13 cellular contexts compared by ENCODE assay signal in genomic region chr1:241408170-241408569, GRCh38. TPM values are rescaled to one million over a fixed set of nuclear protein-coding genes. Genes with fewer than 3 reads are reported as not detected.
A peak's percentile ranks its signal among the peaks of the same experiment; 100 is the strongest.
DNase-seq lines count a peak whose midpoint lies in the region; ATAC-seq and TF ChIP-seq lines count a peak whose summit lies in the region.
"Had no signal": no experiment of that assay in that cellular context is flagged by ENCODE, and none has a peak within 500 bp of the region (broad histone marks: within the 10 kb centered on the region; RNA-seq: fewer than 3 reads in every experiment).

No MANE protein-coding gene starts in this region.

- H3K27ac ChIP-seq in A673 (ENCODE audit: low read depth, low read length, poor library complexity, severe bottlenecking) (no peak overlapping the region), RWPE2 (ENCODE audit: poor library complexity, severe bottlenecking) (no peak overlapping the region)
- H3K27ac ChIP-seq: SJSA1 had no signal

- no TSS peak for BruUV-seq in A673 (replicated peaks; lab: Mats Ljungman, UMichigan)

- H3K4me3 ChIP-seq in A673 (ENCODE audit: low read depth, low read length, poor library complexity, severe bottlenecking): no peak overlapping the region
- no peak overlapping the region for H3K4me3 ChIP-seq in RWPE2 (ENCODE audit: severe bottlenecking)
- no peak overlapping the region for H3K4me3 ChIP-seq in fibroblast of the aortic adventitia (ENCODE audit: low read depth, low read length)
- H3K4me3 ChIP-seq: SJSA1 had no signal

- H3K9me3 ChIP-seq in A673 (ENCODE audit: low read depth, low read length, poor library complexity, severe bottlenecking) (no peaks in the 10 kb centered on the region), RWPE2 (ENCODE audit: severe bottlenecking) (no peaks in the 10 kb centered on the region)
- H3K9me3 ChIP-seq: SJSA1 had no signal

- POLR2A ChIA-PET in A673 (lab: Charles Lee; ENCODE audit: low non-redundant PET): no interaction called here
- POLR2A ChIA-PET in GM10248 (lab: Yijun Ruan, JAX): no interaction called here

- peaks cover 6% of the 10 kb centered on the region for H3K27me3 Mint-ChIP-seq in activated naive CD4-positive, alpha-beta T cell treated with anti-CD3 and anti-CD28 coated beads for 36 hours (ENCODE audit: low read depth)
- H3K27me3 Mint-ChIP-seq: activated naive CD8-positive, alpha-beta T cell treated with anti-CD3 and anti-CD28 coated beads, Interleukin-2, amount 50 U/mL, for 24 hours had no signal

- DNase-seq in A673 (ENCODE audit: low spot score) (no peak), RWPE2 (ENCODE audit: low spot score) (no peak), fibroblast of the aortic adventitia (ENCODE audit: low read depth) (peak; percentile 39), GM10248 (ENCODE audit: extremely low spot score) (no peak), H4 (ENCODE audit: low spot score) (no peak)
- no peak for DNase-seq in stimulated activated naive CD8-positive, alpha-beta T cell treated with anti-CD3 and anti-CD28 coated beads, Interleukin-15, Interleukin-2, amounts not matched to agents 100 U/mL and 50 U/mL, for 24 hours
- no peak for DNase-seq in activated naive CD4-positive, alpha-beta T cell treated with anti-CD3 and anti-CD28 coated beads for 36 hours
- DNase-seq: activated CD4-positive, alpha-beta memory T cell treated with anti-CD3 and anti-CD28 coated beads for 36 hours; activated naive CD8-positive, alpha-beta T cell treated with anti-CD3 and anti-CD28 coated beads, Interleukin-2, amount 50 U/mL, for 24 hours; CD4-positive, CD25-positive, alpha-beta regulatory T cell; NCI-H1930 had no signal

- H3K27me3 ChIP-seq in A673 (replicated peaks; ENCODE audit: insufficient read depth, low read depth, low read length, poor library complexity) (no peaks in the 10 kb centered on the region), RWPE2 (ENCODE audit: insufficient read depth, poor library complexity, severe bottlenecking) (no peaks in the 10 kb centered on the region)
- H3K27me3 ChIP-seq: SJSA1 had no signal

- no peak overlapping the region for H3K27ac Mint-ChIP-seq in activated naive CD4-positive, alpha-beta T cell treated with anti-CD3 and anti-CD28 coated beads for 36 hours
- H3K27ac Mint-ChIP-seq: activated CD4-positive, alpha-beta memory T cell treated with anti-CD3 and anti-CD28 coated beads for 36 hours; activated naive CD8-positive, alpha-beta T cell treated with anti-CD3 and anti-CD28 coated beads, Interleukin-2, amount 50 U/mL, for 24 hours had no signal

- no peaks in the 10 kb centered on the region for H3K36me3 Mint-ChIP-seq in activated naive CD4-positive, alpha-beta T cell treated with anti-CD3 and anti-CD28 coated beads for 36 hours (ENCODE audit: low read depth)
- H3K36me3 Mint-ChIP-seq: activated CD4-positive, alpha-beta memory T cell treated with anti-CD3 and anti-CD28 coated beads for 36 hours; CD4-positive, CD25-positive, alpha-beta regulatory T cell had no signal

- H3K4me3 Mint-ChIP-seq in activated naive CD4-positive, alpha-beta T cell treated with anti-CD3 and anti-CD28 coated beads for 36 hours: no peak overlapping the region
- H3K4me3 Mint-ChIP-seq: activated CD4-positive, alpha-beta memory T cell treated with anti-CD3 and anti-CD28 coated beads for 36 hours; activated naive CD8-positive, alpha-beta T cell treated with anti-CD3 and anti-CD28 coated beads, Interleukin-2, amount 50 U/mL, for 24 hours; CD4-positive, CD25-positive, alpha-beta regulatory T cell had no signal

- no peaks in the 10 kb centered on the region for H3K36me3 ChIP-seq in A673 (ENCODE audit: insufficient read depth, low read length, poor library complexity, severe bottlenecking)
- no peaks in the 10 kb centered on the region for H3K36me3 ChIP-seq in RWPE2 (ENCODE audit: low read depth)
- H3K36me3 ChIP-seq: SJSA1 had no signal

- ATAC-seq in HG02610 (IDR thresholded peaks at IDR 0.05; ENCODE audit: unreplicated experiment) (peak; percentile 43), RWPE2 (ENCODE audit: low read depth) (no peak)
- ATAC-seq in stimulated activated naive CD8-positive, alpha-beta T cell treated with anti-CD3 and anti-CD28 coated beads, Interleukin-15, Interleukin-2, amounts not matched to agents 100 U/mL and 50 U/mL, for 24 hours: no peak
- ATAC-seq: activated naive CD8-positive, alpha-beta T cell treated with anti-CD3 and anti-CD28 coated beads, Interleukin-2, amount 50 U/mL, for 24 hours had no signal

- H3K4me1 ChIP-seq in A673 (ENCODE audit: insufficient read depth, low read length, poor library complexity, severe bottlenecking): no peaks in the 10 kb centered on the region
- no peaks in the 10 kb centered on the region for H3K4me1 ChIP-seq in RWPE2 (ENCODE audit: insufficient read depth, poor library complexity, severe bottlenecking)
- H3K4me1 ChIP-seq: SJSA1 had no signal

- no peaks in the 10 kb centered on the region for H3K9me3 Mint-ChIP-seq in activated naive CD4-positive, alpha-beta T cell treated with anti-CD3 and anti-CD28 coated beads for 36 hours
- H3K9me3 Mint-ChIP-seq: activated CD4-positive, alpha-beta memory T cell treated with anti-CD3 and anti-CD28 coated beads for 36 hours; activated naive CD8-positive, alpha-beta T cell treated with anti-CD3 and anti-CD28 coated beads, Interleukin-2, amount 50 U/mL, for 24 hours had no signal

- intact Hi-C loops in A673 (cut with micrococcal nuclease; ENCODE audit: unreplicated experiment): loop anchor here (10.0 kb wide), 1 partner anchor 673 kb away; no protein-coding TSS in a partner anchor
- intact Hi-C loops in activated naive CD4-positive, alpha-beta T cell treated with anti-CD3 and anti-CD28 coated beads for 36 hours (cut with micrococcal nuclease): no loop called here

- 0 out of 2 replicates have a peak, but pooled peaks have one; percentile 30 for TF ChIP-seq CTCF in A673 (conservative IDR thresholded peaks at IDR 0.05; ENCODE audit: low read depth, low read length)
- TF ChIP-seq CTCF in RWPE2 (IDR thresholded peaks at IDR 0.05; ENCODE audit: poor library complexity, severe bottlenecking): peak; percentile 26
- TF ChIP-seq CTCF in fibroblast of the aortic adventitia (IDR thresholded peaks at IDR 0.05; ENCODE audit: insufficient read depth, low read length): no peak
- TF ChIP-seq CTCF in GM10248 (IDR thresholded peaks at IDR 0.05; ENCODE audit: control extremely low read depth, extremely low read depth, low read depth, missing control alignments): no peak

- no peaks in the 10 kb centered on the region for H3K4me1 Mint-ChIP-seq in activated naive CD4-positive, alpha-beta T cell treated with anti-CD3 and anti-CD28 coated beads for 36 hours (ENCODE audit: low read depth)
- H3K4me1 Mint-ChIP-seq: activated naive CD8-positive, alpha-beta T cell treated with anti-CD3 and anti-CD28 coated beads, Interleukin-2, amount 50 U/mL, for 24 hours; CD4-positive, CD25-positive, alpha-beta regulatory T cell had no signal

- CTCF ChIA-PET in A673 (lab: Charles Lee) (interaction anchor here (0.5 kb wide), 1 partner anchor 10 kb away, joined by 13 read pairs; no protein-coding TSS in a partner anchor), GM10248 (lab: Yijun Ruan, JAX) (no interaction called here)
- CTCF ChIA-PET in activated naive CD4-positive, alpha-beta T cell treated with anti-CD3 and anti-CD28 coated beads for 36 hours (lab: Charles Lee): no interaction called here

RNA-seq across cellular contexts. Expression of gene RGS7, which starts 51.2 kb away (rescaled TPM):
- total RNA-seq in A673 (2021): not detected in 2 replicates
- 0.63 TPM in 1 of 2 replicates, not detected in the other for total RNA-seq in fibroblast of the aortic adventitia (ENCODE audit: low replicate concordance)
- total RNA-seq in activated naive CD4-positive, alpha-beta T cell treated with anti-CD3 and anti-CD28 coated beads for 36 hours: not detected
- total RNA-seq in H4 (2014; rRNA removed; shearing (Covaris generic)): 0.23 TPM in 1 of 2 replicates, not detected in the other
- total RNA-seq: activated CD4-positive, alpha-beta memory T cell treated with anti-CD3 and anti-CD28 coated beads for 36 hours; CD4-positive, CD25-positive, alpha-beta regulatory T cell had no signal

Comparison
In these comparisons a context has a peak if more than half of its experiments do, and no peak if none do; other contexts are left out.
1. CTCF ChIP-seq: peak in A673 (single experiment) and RWPE2 (single experiment); none in fibroblast of the aortic adventitia (single experiment) and GM10248 (single experiment).